In the genomic region with DNA sequence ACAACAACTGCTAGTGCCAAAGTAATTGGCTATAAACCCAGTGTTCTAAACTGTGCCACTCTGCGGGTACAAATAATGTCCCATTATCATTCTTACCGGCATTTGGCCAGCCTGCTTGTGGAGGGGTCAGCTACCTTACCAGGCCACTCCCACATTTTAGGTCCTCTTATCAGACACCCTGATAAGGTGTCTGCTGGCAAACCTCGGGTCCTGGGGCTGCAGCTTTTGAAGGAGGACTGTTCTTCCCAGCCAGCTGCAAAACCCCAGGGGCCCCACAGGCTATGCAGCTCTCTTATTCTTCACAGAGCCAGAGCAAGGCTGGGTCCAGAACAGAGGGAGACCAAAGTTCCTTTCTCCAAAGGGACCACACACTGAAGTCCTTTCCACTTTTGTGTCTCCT, we compare ENCODE assay signal across 1 cellular context.
TF ChIP-seq lines count a peak whose summit lies in the region.

No MANE protein-coding gene starts in this region.

TF ChIP-seq in IMR-90, 13 proteins besides CTCF, POLR2A, EP300 and RAD21 (continued from another document):
- TF ChIP-seq SMC3 (IDR thresholded peaks at IDR 0.05; ENCODE audit: low read depth, low read length) (no peak), MAZ (IDR thresholded peaks at IDR 0.05; ENCODE audit: borderline replicate concordance, low read depth, low read length) (no peak), MXI1 (IDR thresholded peaks at IDR 0.05; ENCODE audit: borderline replicate concordance, low read depth, low read length) (no peak)
